ENCODE assay signal across 1 cellular context in genomic region chr13:111153977-111154332, GRCh38.
TF ChIP-seq lines count a peak whose summit lies in the region.

No MANE protein-coding gene starts in this region.

TF ChIP-seq in GM12878, 131 proteins besides CTCF, POLR2A, EP300 and RAD21 (continued from another document):
- 0 out of 2 replicates have a peak, but pooled peaks have one; percentile 6 for TF ChIP-seq SMARCA5 (IDR thresholded peaks at IDR 0.05)
- peak; percentile 48; the same call in 1 of the 2 replicates for TF ChIP-seq RUNX3 (IDR thresholded peaks at IDR 0.05; ENCODE audit: low read length)
- peak; percentile 24; the same call in 1 of the 2 replicates for TF ChIP-seq SMC3 (IDR thresholded peaks at IDR 0.05; ENCODE audit: borderline replicate concordance, low read length)
- TF ChIP-seq, protein P1, sequence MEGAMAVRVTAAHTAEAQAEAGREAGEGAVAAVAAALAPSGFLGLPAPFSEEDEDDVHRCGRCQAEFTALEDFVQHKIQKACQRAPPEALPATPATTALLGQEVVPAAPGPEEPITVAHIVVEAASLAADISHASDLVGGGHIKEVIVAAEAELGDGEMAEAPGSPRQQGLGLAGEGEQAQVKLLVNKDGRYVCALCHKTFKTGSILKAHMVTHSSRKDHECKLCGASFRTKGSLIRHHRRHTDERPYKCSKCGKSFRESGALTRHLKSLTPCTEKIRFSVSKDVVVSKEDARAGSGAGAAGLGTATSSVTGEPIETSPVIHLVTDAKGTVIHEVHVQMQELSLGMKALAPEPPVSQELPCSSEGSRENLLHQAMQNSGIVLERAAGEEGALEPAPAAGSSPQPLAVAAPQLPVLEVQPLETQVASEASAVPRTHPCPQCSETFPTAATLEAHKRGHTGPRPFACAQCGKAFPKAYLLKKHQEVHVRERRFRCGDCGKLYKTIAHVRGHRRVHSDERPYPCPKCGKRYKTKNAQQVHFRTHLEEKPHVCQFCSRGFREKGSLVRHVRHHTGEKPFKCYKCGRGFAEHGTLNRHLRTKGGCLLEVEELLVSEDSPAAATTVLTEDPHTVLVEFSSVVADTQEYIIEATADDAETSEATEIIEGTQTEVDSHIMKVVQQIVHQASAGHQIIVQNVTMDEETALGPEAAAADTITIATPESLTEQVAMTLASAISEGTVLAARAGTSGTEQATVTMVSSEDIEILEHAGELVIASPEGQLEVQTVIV (IDR thresholded peaks at IDR 0.05; ENCODE audit: borderline replicate concordance, partially characterized antibody), result no peak
- 0 out of 3 replicates have a peak, but pooled peaks of 1 of the 2 experiments have one; percentile 9 for TF ChIP-seq EGR1 (IDR thresholded peaks at IDR 0.05; ENCODE audit: borderline replicate concordance in 1 of 2, low read depth in 2 of 2, low read length in 2 of 2)
- peak; percentile 51; the same call in 1 of the 2 replicates for TF ChIP-seq YY1 (IDR thresholded peaks at IDR 0.05; ENCODE audit: low read depth, low read length)
- TF ChIP-seq ZNF217 (IDR thresholded peaks at IDR 0.05), result peak; percentile 10; the same call in 1 of the 2 replicates
- no peak for TF ChIP-seq USF2 (IDR thresholded peaks at IDR 0.05; ENCODE audit: borderline replicate concordance, low read depth, low read length)
